Comparison of ENCODE assay signal across 13 cellular contexts in the genomic region with DNA sequence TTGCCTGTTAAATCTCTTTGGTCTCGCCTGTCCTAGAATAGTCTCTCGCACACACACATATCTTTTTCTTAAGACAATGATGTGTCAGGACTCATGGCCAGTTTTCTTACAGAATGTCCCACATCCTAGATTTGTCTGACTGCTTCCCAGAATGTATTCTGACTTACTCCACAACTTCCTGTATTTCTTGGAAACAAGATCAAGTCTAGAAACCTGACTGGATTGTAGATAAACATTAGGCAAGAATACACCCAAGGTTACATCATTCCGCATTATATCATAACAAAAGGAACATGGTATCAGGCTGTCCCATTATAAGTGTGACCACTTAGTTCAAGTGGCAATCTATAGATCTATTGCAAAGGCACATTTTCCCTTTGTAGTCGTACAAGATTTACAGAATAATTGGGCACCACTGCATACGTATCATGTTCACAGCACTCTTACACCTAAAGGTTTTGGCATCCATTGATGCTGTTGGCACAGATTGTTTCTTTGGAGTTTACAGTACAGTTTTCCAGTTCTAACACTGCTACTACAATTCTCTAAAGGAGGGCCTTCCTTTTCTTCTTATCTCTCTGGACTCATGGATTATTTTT. TPM values are rescaled to one million over a fixed set of nuclear protein-coding genes. Genes with fewer than 3 reads are reported as not detected.
A peak's percentile ranks its signal among the peaks of the same experiment; 100 is the strongest.
DNase-seq lines count a peak whose midpoint lies in the region; ATAC-seq and TF ChIP-seq lines count a peak whose summit lies in the region.
"Had no signal": no experiment of that assay in that cellular context is flagged by ENCODE, and none has a peak within 500 bp of the region (broad histone marks: within the 10 kb centered on the region; RNA-seq: fewer than 3 reads in every experiment).

No MANE protein-coding gene starts in this region.

- H3K36me3 Mint-ChIP-seq in activated naive CD4-positive, alpha-beta T cell treated with anti-CD3 and anti-CD28 coated beads, Interleukin-2, amount 50 U/mL, for 72 hours: peaks cover 4 to 45% of the 10 kb centered on the region in 2 donors

- no peak overlapping the region for H3K27ac Mint-ChIP-seq in activated naive CD4-positive, alpha-beta T cell treated with anti-CD3 and anti-CD28 coated beads, Interleukin-2, amount 50 U/mL, for 72 hours
- H3K27ac Mint-ChIP-seq: activated CD8-positive, alpha-beta memory T cell treated with anti-CD3 and anti-CD28 coated beads, Interleukin-2, amount 10 ng/mL, durations not matched to agents 7 days and 5 days; activated naive CD8-positive, alpha-beta T cell treated with anti-CD3 and anti-CD28 coated beads, Interleukin-2, amount 10 ng/mL, durations not matched to agents 7 days and 5 days had no signal

- peak overlapping the region; percentile 42 for H3K27ac ChIP-seq in ACC112 (ENCODE audit: low read depth, low read length)

- peaks cover 0 to 22% of the 10 kb centered on the region in 2 donors for H3K9me3 Mint-ChIP-seq in activated naive CD4-positive, alpha-beta T cell treated with anti-CD3 and anti-CD28 coated beads, Interleukin-2, amount 50 U/mL, for 72 hours

- no peaks in the 10 kb centered on the region for H3K27me3 ChIP-seq in ACC112 (ENCODE audit: insufficient read depth, low read length)

- peak; percentile 46 for ATAC-seq in left lobe of liver
- ATAC-seq in GM18868 (IDR thresholded peaks at IDR 0.05; ENCODE audit: unreplicated experiment): no peak
- ATAC-seq in activated naive CD4-positive, alpha-beta T cell treated with anti-CD3 and anti-CD28 coated beads, Interleukin-2, amount 50 U/mL, for 72 hours: no peak
- ATAC-seq: activated CD8-positive, alpha-beta memory T cell treated with anti-CD3 and anti-CD28 coated beads, Interleukin-2, amount 10 ng/mL, durations not matched to agents 7 days and 5 days had no signal

- H3K4me3 ChIP-seq in ACC112 (ENCODE audit: low read depth, low read length): no peak overlapping the region
- no peak overlapping the region for H3K4me3 ChIP-seq in choroid plexus epithelial cell (ENCODE audit: low read depth, low read length)

- no peak for TF ChIP-seq CTCF in choroid plexus epithelial cell (conservative IDR thresholded peaks at IDR 0.05; ENCODE audit: low read depth, low read length)

- H3K79me2 ChIP-seq in ACC112 (ENCODE audit: control insufficient read depth, insufficient read depth, low read length, unreplicated experiment): peaks cover 37% of the 10 kb centered on the region

- H3K36me3 ChIP-seq in ACC112 (ENCODE audit: insufficient read depth, low read length): peaks cover 4% of the 10 kb centered on the region; the same call in 1 of the 2 replicates

- peaks cover 13% of the 10 kb centered on the region for H3K4me1 ChIP-seq in ACC112 (ENCODE audit: control insufficient read depth, insufficient read depth, low read length, unreplicated experiment)

- peak; percentile 2 for DNase-seq in M059J (ENCODE audit: low read depth)
- DNase-seq in choroid plexus epithelial cell (ENCODE audit: low read depth): peak; percentile 81
- DNase-seq in left lobe of liver (ENCODE audit: low spot score): no peak
- no peak for DNase-seq in activated naive CD4-positive, alpha-beta T cell treated with anti-CD3 and anti-CD28 coated beads, Interleukin-2, amount 50 U/mL, for 72 hours (ENCODE audit: low spot score in 2 of 2)
- DNase-seq in stimulated activated CD4-positive, alpha-beta T cell treated with anti-CD3 and anti-CD28 coated beads, Interleukin-4, amount 100 ng/mL, for 4 hours: no peak
- DNase-seq in nucleus accumbens (lab: John Stamatoyannopoulos, UW): no peak
- DNase-seq: activated CD8-positive, alpha-beta memory T cell treated with anti-CD3 and anti-CD28 coated beads, Interleukin-2, amount 10 ng/mL, durations not matched to agents 7 days and 5 days; activated naive CD8-positive, alpha-beta T cell treated with anti-CD3 and anti-CD28 coated beads, Interleukin-2, amount 10 ng/mL, durations not matched to agents 7 days and 5 days; effector CD4-positive, alpha-beta T cell; NCI-H510A treated with DMSO at 0.1 percent for 48 hours; stimulated activated CD4-positive, alpha-beta T cell treated with anti-CD3 and anti-CD28 coated beads, Interleukin-12 subunit alpha, Interleukin-12 subunit beta, amount 100 ng/mL, for 4 hours had no signal

- H2AFZ ChIP-seq in ACC112 (ENCODE audit: low read length, unreplicated experiment): no peak overlapping the region

RNA-seq across cellular contexts. Expression of a gene that starts 56.4 kb away (rescaled TPM):
- 16.0 and 18.1 TPM in 2 replicates for total RNA-seq in M059J (2014; rRNA removed; shearing (Covaris generic))
- 12.2 TPM for total RNA-seq in left lobe of liver
- 10 to 100 TPM; 29.0 to 34.7 TPM for total RNA-seq in activated naive CD4-positive, alpha-beta T cell treated with anti-CD3 and anti-CD28 coated beads, Interleukin-2, amount 50 U/mL, for 72 hours

Comparison
In these comparisons a context has a peak if more than half of its experiments do, and no peak if none do; other contexts are left out.
1. DNase-seq: peak in M059J (single experiment) and choroid plexus epithelial cell (single experiment); none in left lobe of liver (single experiment), activated naive CD4-positive, alpha-beta T cell treated with anti-CD3 and anti-CD28 coated beads, Interleukin-2, amount 50 U/mL, for 72 hours (0 of 2), stimulated activated CD4-positive, alpha-beta T cell treated with anti-CD3 and anti-CD28 coated beads, Interleukin-4, amount 100 ng/mL, for 4 hours (0 of 2) and nucleus accumbens (0 of 56).